8 cellular contexts compared by ENCODE assay signal in genomic region chr19:50377051-50377441, GRCh38. TPM values are rescaled to one million over a fixed set of nuclear protein-coding genes. Genes with fewer than 3 reads are reported as not detected.
DNase-seq lines count a peak whose midpoint lies in the region; ATAC-seq and TF ChIP-seq lines count a peak whose summit lies in the region.

No MANE protein-coding gene starts in this region.

- TF ChIP-seq CTCF in neural progenitor cell (IDR thresholded peaks at IDR 0.05): no peak

- no peaks in the 10 kb centered on the region for H3K79me2 ChIP-seq in neural progenitor cell (ENCODE audit: low read depth)

- DNase-seq in COLO668 (lab: John Stamatoyannopoulos, UW; ENCODE audit: unreplicated experiment): peak; percentile 47
- peak; percentile 54 for DNase-seq in T-helper 9 cell
- DNase-seq in neural progenitor cell (ENCODE audit: low spot score): no peak

- H3K4me1 Mint-ChIP-seq in dendritic cell treated with granulocyte-macrophage colony-stimulating factor and Interleukin-4, amounts not matched to agents 40 ng/mL and 50 ng/mL, for 4 days (ENCODE audit: low read depth): peaks cover 58% of the 10 kb centered on the region
- H3K4me1 Mint-ChIP-seq in neural progenitor cell: peaks cover 4% of the 10 kb centered on the region

- peak overlapping the region; percentile 100 for H3K27ac Mint-ChIP-seq in dendritic cell treated with granulocyte-macrophage colony-stimulating factor and Interleukin-4, amounts not matched to agents 40 ng/mL and 50 ng/mL, for 4 days
- no peak overlapping the region for H3K27ac Mint-ChIP-seq in neural progenitor cell

- H3K9me3 ChIP-seq in neural progenitor cell (ENCODE audit: low read depth): no peaks in the 10 kb centered on the region

- H3K27me3 Mint-ChIP-seq in dendritic cell treated with granulocyte-macrophage colony-stimulating factor and Interleukin-4, amounts not matched to agents 40 ng/mL and 50 ng/mL, for 4 days: no peaks in the 10 kb centered on the region
- peaks cover 4% of the 10 kb centered on the region for H3K27me3 Mint-ChIP-seq in neural progenitor cell (ENCODE audit: insufficient read depth, low read depth)

- intact Hi-C loops in dendritic cell treated with granulocyte-macrophage colony-stimulating factor and Interleukin-4, amounts not matched to agents 40 ng/mL and 50 ng/mL, for 4 days (cut with micrococcal nuclease): no loop called here

- no peak overlapping the region for H3K9ac ChIP-seq in neural progenitor cell

- H2AFZ ChIP-seq in neural progenitor cell (replicated peaks): no peak overlapping the region

- peak overlapping the region; percentile 65 for H3K4me3 ChIP-seq in neural progenitor cell

- H3K27me3 ChIP-seq in neural progenitor cell: no peaks in the 10 kb centered on the region

- peaks cover 61% of the 10 kb centered on the region for H3K36me3 Mint-ChIP-seq in dendritic cell treated with granulocyte-macrophage colony-stimulating factor and Interleukin-4, amounts not matched to agents 40 ng/mL and 50 ng/mL, for 4 days (ENCODE audit: low read depth)
- peaks cover 22% of the 10 kb centered on the region for H3K36me3 Mint-ChIP-seq in neural progenitor cell

- H4K20me1 ChIP-seq in neural progenitor cell (ENCODE audit: low read depth): no peaks in the 10 kb centered on the region

- H3K9me3 Mint-ChIP-seq in dendritic cell treated with granulocyte-macrophage colony-stimulating factor and Interleukin-4, amounts not matched to agents 40 ng/mL and 50 ng/mL, for 4 days: no peaks in the 10 kb centered on the region
- H3K9me3 Mint-ChIP-seq in neural progenitor cell: no peaks in the 10 kb centered on the region

- H3K4me3 Mint-ChIP-seq in dendritic cell treated with granulocyte-macrophage colony-stimulating factor and Interleukin-4, amounts not matched to agents 40 ng/mL and 50 ng/mL, for 4 days: peak overlapping the region; percentile 97
- peak overlapping the region; percentile 99 for H3K4me3 Mint-ChIP-seq in neural progenitor cell

- H3K36me3 ChIP-seq in neural progenitor cell: no peaks in the 10 kb centered on the region

- no peak overlapping the region for H3K4me2 ChIP-seq in neural progenitor cell

- H3K4me1 ChIP-seq in neural progenitor cell: no peaks in the 10 kb centered on the region

- peaks cover 12% of the 10 kb centered on the region for H3F3A ChIP-seq in neural progenitor cell (ENCODE audit: low read depth)

- H3K27ac ChIP-seq in neural progenitor cell: no peak overlapping the region

- peak; percentile 23 for ATAC-seq in HG03342 (IDR thresholded peaks at IDR 0.05; ENCODE audit: unreplicated experiment)
- no peak for ATAC-seq in HG02870 (IDR thresholded peaks at IDR 0.05; ENCODE audit: unreplicated experiment)
- ATAC-seq in HG02759 (IDR thresholded peaks at IDR 0.05; ENCODE audit: unreplicated experiment): no peak
- no peak for ATAC-seq in HG02588 (IDR thresholded peaks at IDR 0.05; ENCODE audit: unreplicated experiment)

RNA-seq across cellular contexts. Expression of gene NR1H2, which starts 0.8 kb away (rescaled TPM):
- 25.4 and 47.2 TPM in 2 replicates for total RNA-seq in neural progenitor cell (ENCODE audit: low replicate concordance)

RNA-seq across cellular contexts. Expression of gene POLD1, which starts 7.1 kb away (rescaled TPM):
- 36.7 and 123 TPM in 2 replicates for total RNA-seq in neural progenitor cell (ENCODE audit: low replicate concordance)

RNA-seq across cellular contexts. Expression of gene NAPSA, which starts 11.6 kb away (rescaled TPM):
- total RNA-seq in neural progenitor cell (ENCODE audit: low replicate concordance): 0.11 and 2.3 TPM in 2 replicates

RNA-seq across cellular contexts. Expression of gene SPIB, which starts 41.7 kb away (rescaled TPM):
- total RNA-seq in neural progenitor cell (ENCODE audit: low replicate concordance): 0.31 TPM in 1 of 2 replicates, not detected in the other

RNA-seq across cellular contexts. Expression of gene KCNC3, which starts 47.9 kb away (rescaled TPM):
- total RNA-seq in neural progenitor cell (ENCODE audit: low replicate concordance): 0.41 and 1.2 TPM in 2 replicates
